1 cellular context compared by ENCODE assay signal in the genomic region with DNA sequence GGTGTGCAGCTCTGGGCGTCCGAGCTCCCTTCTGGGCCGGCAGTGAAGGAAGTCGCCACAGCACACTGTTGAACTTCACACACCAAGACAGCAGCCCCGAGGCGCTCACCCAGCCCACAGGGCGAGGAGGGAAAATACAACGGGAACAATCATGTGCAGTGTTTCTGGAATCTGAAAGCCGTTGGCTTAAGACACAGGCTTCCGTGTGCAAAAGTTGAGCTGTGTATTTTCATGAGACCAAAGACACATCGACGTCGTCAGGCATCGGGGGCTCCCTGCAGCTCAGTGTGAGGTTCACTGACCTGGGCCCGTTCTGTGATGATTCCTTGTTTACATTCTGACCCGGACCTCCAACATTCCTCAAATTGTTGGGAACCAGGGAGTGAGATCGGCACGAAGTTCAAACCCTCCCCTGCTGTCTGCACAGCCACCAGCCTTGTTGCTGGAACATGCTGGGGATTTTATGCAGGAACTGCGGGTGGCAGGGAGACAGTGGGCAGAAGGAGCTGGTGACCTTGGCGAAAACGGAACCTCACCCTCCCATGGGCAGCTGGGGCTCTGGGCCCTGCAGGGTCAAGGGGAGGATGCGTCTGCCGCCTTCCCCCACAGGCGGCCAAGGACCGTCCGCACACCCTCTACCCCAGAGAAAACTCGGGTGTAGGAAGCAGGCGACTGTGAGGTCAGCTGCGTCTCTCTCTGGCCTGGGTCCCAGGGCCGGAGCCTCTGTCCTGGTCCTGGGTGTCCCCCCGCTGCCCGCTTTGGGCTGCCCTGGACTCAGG.
TF ChIP-seq lines count a peak whose summit lies in the region.

No MANE protein-coding gene starts in this region.

TF ChIP-seq in HepG2, 621 proteins besides CTCF, POLR2A, EP300 and RAD21 (continued from another document and continues in another):
- TF ChIP-seq, protein P1, sequence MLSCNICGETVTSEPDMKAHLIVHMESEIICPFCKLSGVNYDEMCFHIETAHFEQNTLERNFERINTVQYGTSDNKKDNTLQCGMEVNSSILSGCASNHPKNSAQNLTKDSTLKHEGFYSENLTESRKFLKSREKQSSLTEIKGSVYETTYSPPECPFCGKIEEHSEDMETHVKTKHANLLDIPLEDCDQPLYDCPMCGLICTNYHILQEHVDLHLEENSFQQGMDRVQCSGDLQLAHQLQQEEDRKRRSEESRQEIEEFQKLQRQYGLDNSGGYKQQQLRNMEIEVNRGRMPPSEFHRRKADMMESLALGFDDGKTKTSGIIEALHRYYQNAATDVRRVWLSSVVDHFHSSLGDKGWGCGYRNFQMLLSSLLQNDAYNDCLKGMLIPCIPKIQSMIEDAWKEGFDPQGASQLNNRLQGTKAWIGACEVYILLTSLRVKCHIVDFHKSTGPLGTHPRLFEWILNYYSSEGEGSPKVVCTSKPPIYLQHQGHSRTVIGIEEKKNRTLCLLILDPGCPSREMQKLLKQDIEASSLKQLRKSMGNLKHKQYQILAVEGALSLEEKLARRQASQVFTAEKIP (CRISPR knock-in tag; IDR thresholded peaks at IDR 0.05; ENCODE audit: borderline replicate concordance) = no peak
- TF ChIP-seq ZNF850 (CRISPR knock-in tag; conservative IDR thresholded peaks at IDR 0.05) = 0 out of 2 replicates have a peak, but pooled peaks have one; percentile 64
- no peak; the same call in 1 of the 2 replicates for TF ChIP-seq NFE2L1 (CRISPR knock-in tag; IDR thresholded peaks at IDR 0.05; ENCODE audit: borderline replicate concordance)
- peak; percentile 93 for TF ChIP-seq FOXK2 (IDR thresholded peaks at IDR 0.05)
- TF ChIP-seq HCFC1 (IDR thresholded peaks at IDR 0.05; ENCODE audit: low read depth, low read length) = no peak
- peak; percentile 80 for TF ChIP-seq ZSCAN31 (CRISPR knock-in tag; IDR thresholded peaks at IDR 0.05; ENCODE audit: low read depth)
- TF ChIP-seq, protein P2, sequence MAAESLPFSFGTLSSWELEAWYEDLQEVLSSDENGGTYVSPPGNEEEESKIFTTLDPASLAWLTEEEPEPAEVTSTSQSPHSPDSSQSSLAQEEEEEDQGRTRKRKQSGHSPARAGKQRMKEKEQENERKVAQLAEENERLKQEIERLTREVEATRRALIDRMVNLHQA (CRISPR knock-in tag; IDR thresholded peaks at IDR 0.05) = 0 out of 2 replicates have a peak, but pooled peaks have one; percentile 76
- TF ChIP-seq, protein P3, sequence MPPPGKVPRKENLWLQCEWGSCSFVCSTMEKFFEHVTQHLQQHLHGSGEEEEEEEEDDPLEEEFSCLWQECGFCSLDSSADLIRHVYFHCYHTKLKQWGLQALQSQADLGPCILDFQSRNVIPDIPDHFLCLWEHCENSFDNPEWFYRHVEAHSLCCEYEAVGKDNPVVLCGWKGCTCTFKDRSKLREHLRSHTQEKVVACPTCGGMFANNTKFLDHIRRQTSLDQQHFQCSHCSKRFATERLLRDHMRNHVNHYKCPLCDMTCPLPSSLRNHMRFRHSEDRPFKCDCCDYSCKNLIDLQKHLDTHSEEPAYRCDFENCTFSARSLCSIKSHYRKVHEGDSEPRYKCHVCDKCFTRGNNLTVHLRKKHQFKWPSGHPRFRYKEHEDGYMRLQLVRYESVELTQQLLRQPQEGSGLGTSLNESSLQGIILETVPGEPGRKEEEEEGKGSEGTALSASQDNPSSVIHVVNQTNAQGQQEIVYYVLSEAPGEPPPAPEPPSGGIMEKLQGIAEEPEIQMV (CRISPR knock-in tag; IDR thresholded peaks at IDR 0.05; ENCODE audit: low read depth) = 0 out of 2 replicates have a peak, but pooled peaks have one; percentile 84
- peak; percentile 75; the same call in 1 of the 2 replicates for TF ChIP-seq ZNF672 (CRISPR knock-in tag; IDR thresholded peaks at IDR 0.05)
- TF ChIP-seq CBX5 (CRISPR knock-in tag; IDR thresholded peaks at IDR 0.05; ENCODE audit: borderline replicate concordance) = peak; percentile 63; the same call in 1 of the 2 replicates
- TF ChIP-seq STAT5B (CRISPR knock-in tag; IDR thresholded peaks at IDR 0.05) = peak; percentile 53
- peak; percentile 15; the same call in 1 of the 2 replicates for TF ChIP-seq ZNF724P (CRISPR knock-in tag; IDR thresholded peaks at IDR 0.05; ENCODE audit: borderline replicate concordance)
- TF ChIP-seq GFI1 (CRISPR knock-in tag; IDR thresholded peaks at IDR 0.05; ENCODE audit: borderline replicate concordance) = peak; percentile 65; the same call in 1 of the 2 replicates
- 0 out of 2 replicates have a peak, but pooled peaks have one; percentile 75 for TF ChIP-seq ZNF224 (CRISPR knock-in tag; IDR thresholded peaks at IDR 0.05)
- peak; percentile 65; the same call in 1 of the 2 replicates for TF ChIP-seq SOX13 (IDR thresholded peaks at IDR 0.05)
- TF ChIP-seq SOX13 (CRISPR knock-in tag; conservative IDR thresholded peaks at IDR 0.05 in 1 of 2, IDR thresholded peaks at IDR 0.05 in 1 of 2) = peak in 1 of 2 experiments; percentile 81; a peak in 2 of 4 replicates
- TF ChIP-seq, protein P4, sequence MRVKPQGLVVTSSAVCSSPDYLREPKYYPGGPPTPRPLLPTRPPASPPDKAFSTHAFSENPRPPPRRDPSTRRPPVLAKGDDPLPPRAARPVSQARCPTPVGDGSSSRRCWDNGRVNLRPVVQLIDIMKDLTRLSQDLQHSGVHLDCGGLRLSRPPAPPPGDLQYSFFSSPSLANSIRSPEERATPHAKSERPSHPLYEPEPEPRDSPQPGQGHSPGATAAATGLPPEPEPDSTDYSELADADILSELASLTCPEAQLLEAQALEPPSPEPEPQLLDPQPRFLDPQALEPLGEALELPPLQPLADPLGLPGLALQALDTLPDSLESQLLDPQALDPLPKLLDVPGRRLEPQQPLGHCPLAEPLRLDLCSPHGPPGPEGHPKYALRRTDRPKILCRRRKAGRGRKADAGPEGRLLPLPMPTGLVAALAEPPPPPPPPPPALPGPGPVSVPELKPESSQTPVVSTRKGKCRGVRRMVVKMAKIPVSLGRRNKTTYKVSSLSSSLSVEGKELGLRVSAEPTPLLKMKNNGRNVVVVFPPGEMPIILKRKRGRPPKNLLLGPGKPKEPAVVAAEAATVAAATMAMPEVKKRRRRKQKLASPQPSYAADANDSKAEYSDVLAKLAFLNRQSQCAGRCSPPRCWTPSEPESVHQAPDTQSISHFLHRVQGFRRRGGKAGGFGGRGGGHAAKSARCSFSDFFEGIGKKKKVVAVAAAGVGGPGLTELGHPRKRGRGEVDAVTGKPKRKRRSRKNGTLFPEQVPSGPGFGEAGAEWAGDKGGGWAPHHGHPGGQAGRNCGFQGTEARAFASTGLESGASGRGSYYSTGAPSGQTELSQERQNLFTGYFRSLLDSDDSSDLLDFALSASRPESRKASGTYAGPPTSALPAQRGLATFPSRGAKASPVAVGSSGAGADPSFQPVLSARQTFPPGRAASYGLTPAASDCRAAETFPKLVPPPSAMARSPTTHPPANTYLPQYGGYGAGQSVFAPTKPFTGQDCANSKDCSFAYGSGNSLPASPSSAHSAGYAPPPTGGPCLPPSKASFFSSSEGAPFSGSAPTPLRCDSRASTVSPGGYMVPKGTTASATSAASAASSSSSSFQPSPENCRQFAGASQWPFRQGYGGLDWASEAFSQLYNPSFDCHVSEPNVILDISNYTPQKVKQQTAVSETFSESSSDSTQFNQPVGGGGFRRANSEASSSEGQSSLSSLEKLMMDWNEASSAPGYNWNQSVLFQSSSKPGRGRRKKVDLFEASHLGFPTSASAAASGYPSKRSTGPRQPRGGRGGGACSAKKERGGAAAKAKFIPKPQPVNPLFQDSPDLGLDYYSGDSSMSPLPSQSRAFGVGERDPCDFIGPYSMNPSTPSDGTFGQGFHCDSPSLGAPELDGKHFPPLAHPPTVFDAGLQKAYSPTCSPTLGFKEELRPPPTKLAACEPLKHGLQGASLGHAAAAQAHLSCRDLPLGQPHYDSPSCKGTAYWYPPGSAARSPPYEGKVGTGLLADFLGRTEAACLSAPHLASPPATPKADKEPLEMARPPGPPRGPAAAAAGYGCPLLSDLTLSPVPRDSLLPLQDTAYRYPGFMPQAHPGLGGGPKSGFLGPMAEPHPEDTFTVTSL (CRISPR knock-in tag; IDR thresholded peaks at IDR 0.05; ENCODE audit: borderline replicate concordance) = peak; percentile 81
- TF ChIP-seq ZNF331 (CRISPR knock-in tag; IDR thresholded peaks at IDR 0.05) = peak; percentile 92
- 0 out of 2 replicates have a peak, but pooled peaks have one; percentile 59 for TF ChIP-seq KLF9 (CRISPR knock-in tag; IDR thresholded peaks at IDR 0.05; ENCODE audit: low read depth)
- TF ChIP-seq, protein P5, sequence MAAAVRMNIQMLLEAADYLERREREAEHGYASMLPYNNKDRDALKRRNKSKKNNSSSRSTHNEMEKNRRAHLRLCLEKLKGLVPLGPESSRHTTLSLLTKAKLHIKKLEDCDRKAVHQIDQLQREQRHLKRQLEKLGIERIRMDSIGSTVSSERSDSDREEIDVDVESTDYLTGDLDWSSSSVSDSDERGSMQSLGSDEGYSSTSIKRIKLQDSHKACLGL (CRISPR knock-in tag; IDR thresholded peaks at IDR 0.05) = no peak; the same call in none of the 2 replicates
- TF ChIP-seq KLF16 (CRISPR knock-in tag; IDR thresholded peaks at IDR 0.05) = peak in 1 of 2 experiments; percentile 61; a peak in 1 of 4 replicates
- TF ChIP-seq, protein P6, sequence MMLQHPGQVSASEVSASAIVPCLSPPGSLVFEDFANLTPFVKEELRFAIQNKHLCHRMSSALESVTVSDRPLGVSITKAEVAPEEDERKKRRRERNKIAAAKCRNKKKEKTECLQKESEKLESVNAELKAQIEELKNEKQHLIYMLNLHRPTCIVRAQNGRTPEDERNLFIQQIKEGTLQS (CRISPR knock-in tag; IDR thresholded peaks at IDR 0.05) = peak; percentile 68; the same call in 1 of the 2 replicates
- TF ChIP-seq, protein P7, sequence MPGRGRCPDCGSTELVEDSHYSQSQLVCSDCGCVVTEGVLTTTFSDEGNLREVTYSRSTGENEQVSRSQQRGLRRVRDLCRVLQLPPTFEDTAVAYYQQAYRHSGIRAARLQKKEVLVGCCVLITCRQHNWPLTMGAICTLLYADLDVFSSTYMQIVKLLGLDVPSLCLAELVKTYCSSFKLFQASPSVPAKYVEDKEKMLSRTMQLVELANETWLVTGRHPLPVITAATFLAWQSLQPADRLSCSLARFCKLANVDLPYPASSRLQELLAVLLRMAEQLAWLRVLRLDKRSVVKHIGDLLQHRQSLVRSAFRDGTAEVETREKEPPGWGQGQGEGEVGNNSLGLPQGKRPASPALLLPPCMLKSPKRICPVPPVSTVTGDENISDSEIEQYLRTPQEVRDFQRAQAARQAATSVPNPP (CRISPR knock-in tag; IDR thresholded peaks at IDR 0.05) = peak; percentile 78; the same call in 1 of the 2 replicates
- TF ChIP-seq ERF (CRISPR knock-in tag; IDR thresholded peaks at IDR 0.05) = peak; percentile 84; the same call in 1 of the 2 replicates
- no peak; the same call in 1 of the 2 replicates for TF ChIP-seq KLF15 (CRISPR knock-in tag; IDR thresholded peaks at IDR 0.05; ENCODE audit: borderline replicate concordance)
- TF ChIP-seq, protein P8, sequence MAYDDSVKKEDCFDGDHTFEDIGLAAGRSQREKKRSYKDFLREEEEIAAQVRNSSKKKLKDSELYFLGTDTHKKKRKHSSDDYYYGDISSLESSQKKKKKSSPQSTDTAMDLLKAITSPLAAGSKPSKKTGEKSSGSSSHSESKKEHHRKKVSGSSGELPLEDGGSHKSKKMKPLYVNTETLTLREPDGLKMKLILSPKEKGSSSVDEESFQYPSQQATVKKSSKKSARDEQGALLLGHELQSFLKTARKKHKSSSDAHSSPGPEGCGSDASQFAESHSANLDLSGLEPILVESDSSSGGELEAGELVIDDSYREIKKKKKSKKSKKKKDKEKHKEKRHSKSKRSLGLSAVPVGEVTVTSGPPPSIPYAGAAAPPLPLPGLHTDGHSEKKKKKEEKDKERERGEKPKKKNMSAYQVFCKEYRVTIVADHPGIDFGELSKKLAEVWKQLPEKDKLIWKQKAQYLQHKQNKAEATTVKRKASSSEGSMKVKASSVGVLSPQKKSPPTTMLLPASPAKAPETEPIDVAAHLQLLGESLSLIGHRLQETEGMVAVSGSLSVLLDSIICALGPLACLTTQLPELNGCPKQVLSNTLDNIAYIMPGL (CRISPR knock-in tag; IDR thresholded peaks at IDR 0.05; ENCODE audit: borderline replicate concordance in 1 of 2, low read depth in 1 of 2) = peak; percentile 61 to 62; a peak in 2 of 4 replicates
- TF ChIP-seq ZNF761 (CRISPR knock-in tag; conservative IDR thresholded peaks at IDR 0.05) = peak; percentile 88; the same call in 1 of the 2 replicates
- TF ChIP-seq, protein P9, sequence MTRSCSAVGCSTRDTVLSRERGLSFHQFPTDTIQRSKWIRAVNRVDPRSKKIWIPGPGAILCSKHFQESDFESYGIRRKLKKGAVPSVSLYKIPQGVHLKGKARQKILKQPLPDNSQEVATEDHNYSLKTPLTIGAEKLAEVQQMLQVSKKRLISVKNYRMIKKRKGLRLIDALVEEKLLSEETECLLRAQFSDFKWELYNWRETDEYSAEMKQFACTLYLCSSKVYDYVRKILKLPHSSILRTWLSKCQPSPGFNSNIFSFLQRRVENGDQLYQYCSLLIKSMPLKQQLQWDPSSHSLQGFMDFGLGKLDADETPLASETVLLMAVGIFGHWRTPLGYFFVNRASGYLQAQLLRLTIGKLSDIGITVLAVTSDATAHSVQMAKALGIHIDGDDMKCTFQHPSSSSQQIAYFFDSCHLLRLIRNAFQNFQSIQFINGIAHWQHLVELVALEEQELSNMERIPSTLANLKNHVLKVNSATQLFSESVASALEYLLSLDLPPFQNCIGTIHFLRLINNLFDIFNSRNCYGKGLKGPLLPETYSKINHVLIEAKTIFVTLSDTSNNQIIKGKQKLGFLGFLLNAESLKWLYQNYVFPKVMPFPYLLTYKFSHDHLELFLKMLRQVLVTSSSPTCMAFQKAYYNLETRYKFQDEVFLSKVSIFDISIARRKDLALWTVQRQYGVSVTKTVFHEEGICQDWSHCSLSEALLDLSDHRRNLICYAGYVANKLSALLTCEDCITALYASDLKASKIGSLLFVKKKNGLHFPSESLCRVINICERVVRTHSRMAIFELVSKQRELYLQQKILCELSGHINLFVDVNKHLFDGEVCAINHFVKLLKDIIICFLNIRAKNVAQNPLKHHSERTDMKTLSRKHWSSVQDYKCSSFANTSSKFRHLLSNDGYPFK (CRISPR knock-in tag; IDR thresholded peaks at IDR 0.05; ENCODE audit: borderline replicate concordance) = no peak
- peak; percentile 88 for TF ChIP-seq KDM5B (CRISPR knock-in tag; IDR thresholded peaks at IDR 0.05; ENCODE audit: borderline replicate concordance)
- TF ChIP-seq, protein P10, sequence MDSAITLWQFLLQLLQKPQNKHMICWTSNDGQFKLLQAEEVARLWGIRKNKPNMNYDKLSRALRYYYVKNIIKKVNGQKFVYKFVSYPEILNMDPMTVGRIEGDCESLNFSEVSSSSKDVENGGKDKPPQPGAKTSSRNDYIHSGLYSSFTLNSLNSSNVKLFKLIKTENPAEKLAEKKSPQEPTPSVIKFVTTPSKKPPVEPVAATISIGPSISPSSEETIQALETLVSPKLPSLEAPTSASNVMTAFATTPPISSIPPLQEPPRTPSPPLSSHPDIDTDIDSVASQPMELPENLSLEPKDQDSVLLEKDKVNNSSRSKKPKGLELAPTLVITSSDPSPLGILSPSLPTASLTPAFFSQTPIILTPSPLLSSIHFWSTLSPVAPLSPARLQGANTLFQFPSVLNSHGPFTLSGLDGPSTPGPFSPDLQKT (CRISPR knock-in tag; IDR thresholded peaks at IDR 0.05; ENCODE audit: borderline replicate concordance) = no peak
- TF ChIP-seq GATAD1 (CRISPR knock-in tag; IDR thresholded peaks at IDR 0.05) = peak; percentile 46
- peak; percentile 86; the same call in 1 of the 2 replicates for TF ChIP-seq SMAD3 (CRISPR knock-in tag; IDR thresholded peaks at IDR 0.05)
- TF ChIP-seq ZNF441 (CRISPR knock-in tag; IDR thresholded peaks at IDR 0.05; ENCODE audit: borderline replicate concordance) = 0 out of 2 replicates have a peak, but pooled peaks have one; percentile 83
- TF ChIP-seq JARID2 (CRISPR knock-in tag; IDR thresholded peaks at IDR 0.05; ENCODE audit: insufficient replicate concordance) = no peak
- TF ChIP-seq ZSCAN25 (CRISPR knock-in tag; IDR thresholded peaks at IDR 0.05) = peak; percentile 93
- peak; percentile 66 for TF ChIP-seq THAP11 (CRISPR knock-in tag; IDR thresholded peaks at IDR 0.05)
- peak; percentile 86 for TF ChIP-seq REL (CRISPR knock-in tag; conservative IDR thresholded peaks at IDR 0.05)
- no peak for TF ChIP-seq ISX (CRISPR knock-in tag; conservative IDR thresholded peaks at IDR 0.05)
